Comparison of ENCODE assay signal across 1 cellular context in the genomic region with DNA sequence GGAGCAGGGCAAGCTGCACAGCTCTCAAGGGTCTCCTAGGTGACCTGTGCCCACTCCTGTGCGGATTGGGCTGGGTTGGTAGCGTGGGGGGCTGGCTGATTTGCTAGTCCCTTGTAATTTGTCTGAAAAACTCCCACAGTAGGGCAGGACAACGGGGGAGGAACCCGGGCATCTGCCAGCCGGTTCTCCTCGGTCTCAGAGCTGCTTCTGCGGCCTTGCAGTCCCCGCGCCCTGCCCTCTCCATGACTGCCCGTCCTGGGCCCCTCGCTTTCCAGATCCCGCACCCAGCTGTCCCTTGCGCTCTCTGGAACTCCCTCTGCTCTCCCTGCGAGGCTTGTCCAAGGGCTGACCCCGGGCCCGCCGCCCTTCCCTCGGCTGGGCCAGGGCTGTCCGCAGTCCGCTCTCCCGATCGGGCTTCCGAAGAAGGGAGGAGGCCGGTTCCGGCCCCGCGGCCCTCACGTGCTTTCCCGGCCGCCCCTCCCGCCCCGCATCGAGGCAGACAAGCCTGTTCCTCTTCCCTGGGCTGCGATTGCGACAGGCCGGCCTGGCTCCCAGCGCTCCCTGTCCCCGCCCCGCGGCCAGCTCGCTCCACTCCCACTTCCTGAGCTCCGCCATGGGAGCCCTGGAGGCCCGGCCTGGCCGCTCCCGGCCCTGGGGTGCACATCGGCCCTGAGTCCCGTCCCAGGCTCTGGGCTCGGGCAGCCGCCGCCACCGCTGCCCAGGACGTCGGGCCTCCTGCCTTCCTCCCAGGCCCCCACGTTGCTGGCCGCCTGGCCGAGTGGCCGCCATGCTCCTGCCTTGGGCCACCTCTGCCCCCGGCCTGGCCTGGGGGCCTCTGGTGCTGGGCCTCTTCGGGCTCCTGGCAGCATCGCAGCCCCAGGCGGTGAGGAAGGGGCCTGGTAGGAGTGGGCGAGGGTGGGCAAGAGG.
TF ChIP-seq lines count a peak whose summit lies in the region.

A gene (plus strand): TSS at position 591 of the 927 bp plus-strand sequence. CDS start 197 bp downstream, at position 788.

TF ChIP-seq in Ishikawa, 13 proteins besides CTCF, POLR2A, EP300 and RAD21 (continued from another document):
- TF ChIP-seq ZBTB7A (IDR thresholded peaks at IDR 0.05; ENCODE audit: low read depth) (peak; percentile 48), TEAD4 (IDR thresholded peaks at IDR 0.05) (no peak; the same call in 1 of the 2 replicates), TCF12 (IDR thresholded peaks at IDR 0.05; ENCODE audit: low read depth) (peak; percentile 86), CREB1 (IDR thresholded peaks at IDR 0.05; ENCODE audit: low read depth) (peak; percentile 38; the same call in 1 of the 2 replicates)
- TF ChIP-seq, protein P1, sequence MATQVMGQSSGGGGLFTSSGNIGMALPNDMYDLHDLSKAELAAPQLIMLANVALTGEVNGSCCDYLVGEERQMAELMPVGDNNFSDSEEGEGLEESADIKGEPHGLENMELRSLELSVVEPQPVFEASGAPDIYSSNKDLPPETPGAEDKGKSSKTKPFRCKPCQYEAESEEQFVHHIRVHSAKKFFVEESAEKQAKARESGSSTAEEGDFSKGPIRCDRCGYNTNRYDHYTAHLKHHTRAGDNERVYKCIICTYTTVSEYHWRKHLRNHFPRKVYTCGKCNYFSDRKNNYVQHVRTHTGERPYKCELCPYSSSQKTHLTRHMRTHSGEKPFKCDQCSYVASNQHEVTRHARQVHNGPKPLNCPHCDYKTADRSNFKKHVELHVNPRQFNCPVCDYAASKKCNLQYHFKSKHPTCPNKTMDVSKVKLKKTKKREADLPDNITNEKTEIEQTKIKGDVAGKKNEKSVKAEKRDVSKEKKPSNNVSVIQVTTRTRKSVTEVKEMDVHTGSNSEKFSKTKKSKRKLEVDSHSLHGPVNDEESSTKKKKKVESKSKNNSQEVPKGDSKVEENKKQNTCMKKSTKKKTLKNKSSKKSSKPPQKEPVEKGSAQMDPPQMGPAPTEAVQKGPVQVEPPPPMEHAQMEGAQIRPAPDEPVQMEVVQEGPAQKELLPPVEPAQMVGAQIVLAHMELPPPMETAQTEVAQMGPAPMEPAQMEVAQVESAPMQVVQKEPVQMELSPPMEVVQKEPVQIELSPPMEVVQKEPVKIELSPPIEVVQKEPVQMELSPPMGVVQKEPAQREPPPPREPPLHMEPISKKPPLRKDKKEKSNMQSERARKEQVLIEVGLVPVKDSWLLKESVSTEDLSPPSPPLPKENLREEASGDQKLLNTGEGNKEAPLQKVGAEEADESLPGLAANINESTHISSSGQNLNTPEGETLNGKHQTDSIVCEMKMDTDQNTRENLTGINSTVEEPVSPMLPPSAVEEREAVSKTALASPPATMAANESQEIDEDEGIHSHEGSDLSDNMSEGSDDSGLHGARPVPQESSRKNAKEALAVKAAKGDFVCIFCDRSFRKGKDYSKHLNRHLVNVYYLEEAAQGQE (IDR thresholded peaks at IDR 0.05; ENCODE audit: low read depth), result 0 out of 2 replicates have a peak, but pooled peaks have one; percentile 14
TF ChIP-seq in Ishikawa: peak in this region for 11.
